Comparison of ENCODE assay signal across 8 cellular contexts in genomic region chr22:17085277-17086091, GRCh38. TPM values are rescaled to one million over a fixed set of nuclear protein-coding genes. Genes with fewer than 3 reads are reported as not detected.
DNase-seq lines count a peak whose midpoint lies in the region; ATAC-seq and TF ChIP-seq lines count a peak whose summit lies in the region.

No MANE protein-coding gene starts in this region.

- peak overlapping the region; percentile 92 for H3K4me3 Mint-ChIP-seq in T-helper 1 cell treated with Interleukin-12 subunit alpha and Interleukin-12 subunit beta and Interleukin-4 antibody, amounts not matched to agents 30 μg/mL and 1 μg/mL, for 36 hours

- H3K27me3 ChIP-seq in mononuclear cell (ENCODE audit: insufficient read depth, low read length) (no peaks in the 10 kb centered on the region), tibial artery (no peaks in the 10 kb centered on the region)

- peaks cover 53% of the 10 kb centered on the region for H3K4me1 ChIP-seq in mononuclear cell (ENCODE audit: insufficient read depth, low read length)
- peaks cover 0 to 26% (median 11%) of the 10 kb centered on the region in 4 donors for H3K4me1 ChIP-seq in tibial artery

- TF ChIP-seq CTCF in AG09309 (IDR thresholded peaks at IDR 0.05; ENCODE audit: control insufficient read depth, insufficient read depth, low read depth, low read length, missing control alignments), result no peak
- no peak for TF ChIP-seq CTCF in tibial artery (IDR thresholded peaks at IDR 0.05)

- ATAC-seq in GM21723 (IDR thresholded peaks at IDR 0.05; ENCODE audit: unreplicated experiment) (peak; percentile 22), HG03469 (IDR thresholded peaks at IDR 0.05; ENCODE audit: unreplicated experiment) (no peak)

- no peaks in the 10 kb centered on the region for H3K27me3 Mint-ChIP-seq in T-helper 1 cell treated with Interleukin-12 subunit alpha and Interleukin-12 subunit beta and Interleukin-4 antibody, amounts not matched to agents 30 μg/mL and 1 μg/mL, for 36 hours (ENCODE audit: low read depth)

- DNase-seq in AG09309 (ENCODE audit: low read depth) (no peak), dermis blood vessel endothelial cell (peak; percentile 27), tibial artery (peak; percentile 50 to 77), NCI-H446 treated with DMSO at 0.1 percent for 48 hours (lab: John Stamatoyannopoulos, UW) (no peak)

- intact Hi-C loops in tibial artery (cut with DNase I; ENCODE audit: low total_unique reads), result loop anchor here (5.0 kb wide), 1 partner anchor 87 kb away; no protein-coding TSS in a partner anchor

- H3K27ac ChIP-seq in tibial artery, result peak overlapping the region; percentile 75 to 89

- H3K9me3 Mint-ChIP-seq in T-helper 1 cell treated with Interleukin-12 subunit alpha and Interleukin-12 subunit beta and Interleukin-4 antibody, amounts not matched to agents 30 μg/mL and 1 μg/mL, for 36 hours, result no peaks in the 10 kb centered on the region

- H3K9me3 ChIP-seq in mononuclear cell (ENCODE audit: low read depth, low read length), result no peaks in the 10 kb centered on the region
- H3K9me3 ChIP-seq in tibial artery, result no peaks in the 10 kb centered on the region

- peak overlapping the region; percentile 73 for H3K4me3 ChIP-seq in AG09309 (ENCODE audit: control insufficient read depth, low read depth, low read length)
- H3K4me3 ChIP-seq in mononuclear cell (ENCODE audit: low read length), result peak overlapping the region; percentile 91
- H3K4me3 ChIP-seq in tibial artery, result peak overlapping the region; percentile 71 to 84

- H3K36me3 Mint-ChIP-seq in T-helper 1 cell treated with Interleukin-12 subunit alpha and Interleukin-12 subunit beta and Interleukin-4 antibody, amounts not matched to agents 30 μg/mL and 1 μg/mL, for 36 hours (ENCODE audit: low read depth), result peaks cover 18% of the 10 kb centered on the region

- H3K36me3 ChIP-seq in tibial artery, result no peaks in the 10 kb centered on the region

- H3K4me1 Mint-ChIP-seq in T-helper 1 cell treated with Interleukin-12 subunit alpha and Interleukin-12 subunit beta and Interleukin-4 antibody, amounts not matched to agents 30 μg/mL and 1 μg/mL, for 36 hours (ENCODE audit: low read depth), result peaks cover 37% of the 10 kb centered on the region

- H3K27ac Mint-ChIP-seq in T-helper 1 cell treated with Interleukin-12 subunit alpha and Interleukin-12 subunit beta and Interleukin-4 antibody, amounts not matched to agents 30 μg/mL and 1 μg/mL, for 36 hours, result peak overlapping the region; percentile 90

RNA-seq across cellular contexts. Expression of gene IL17RA, which starts 0.7 kb away (rescaled TPM):
- total RNA-seq in dermis blood vessel endothelial cell (6.1 TPM in 2 replicates), mononuclear cell (24.8 TPM)

RNA-seq across cellular contexts. Expression of gene TMEM121B, which starts 35.7 kb away (rescaled TPM):
- total RNA-seq in dermis blood vessel endothelial cell, result 0.05 and 0.17 TPM in 2 replicates
- total RNA-seq in mononuclear cell, result 1.3 TPM

Comparison
In these comparisons a context has a peak if more than half of its experiments do, and no peak if none do; other contexts are left out.
1. DNase-seq: peak in dermis blood vessel endothelial cell (single experiment) and tibial artery (2 of 2); none in AG09309 (single experiment) and NCI-H446 treated with DMSO at 0.1 percent for 48 hours (single experiment).
2. Peak in every context shown above with its lines, with median percentiles within 50 percentile points of each other: H3K4me3 ChIP-seq.